33 cellular contexts compared by ENCODE assay signal in genomic region chr12:119932921-119933320, GRCh38.
"Had no signal": no experiment of that assay in that cellular context is flagged by ENCODE, and none has a peak within 500 bp of the region (broad histone marks: within the 10 kb centered on the region; RNA-seq: fewer than 3 reads in every experiment).

No MANE protein-coding gene starts in this region.

- H3K4me3 Mint-ChIP-seq: naive thymus-derived CD4-positive, alpha-beta T cell; natural killer cell; nephron; neural crest cell; stimulated activated memory B cell treated with anti-CD40 and anti-IgM and Interleukin-4, amounts not matched to agents 10 μg/mL and 1 μg/mL and 100 μg/mL, for 72 hours; stimulated activated naive CD8-positive, alpha-beta T cell treated with anti-CD3 and anti-CD28 coated beads, Interleukin-15, amount 100 ng/mL, for 72 hours; type B pancreatic cell had no signal

- H3K4me3 ChIP-seq: ovary, psoas muscle, skin epidermis, smooth muscle cell, spleen, suprapubic skin, testis, tibial artery, transverse colon, upper lobe of right lung, uterus had no signal

- H3K9me3 Mint-ChIP-seq: naive thymus-derived CD4-positive, alpha-beta T cell; natural killer cell; nephron; neural crest cell; stimulated activated memory B cell treated with anti-CD40 and anti-IgM and Interleukin-4, amounts not matched to agents 10 μg/mL and 1 μg/mL and 100 μg/mL, for 72 hours; stimulated activated naive CD8-positive, alpha-beta T cell treated with anti-CD3 and anti-CD28 coated beads, Interleukin-15, amount 100 ng/mL, for 72 hours; type B pancreatic cell had no signal

- H3K36me3 ChIP-seq: neutrophil, ovary, spleen, suprapubic skin, tibial artery, transverse colon, upper lobe of right lung, uterus had no signal

- H3K36me3 Mint-ChIP-seq: naive thymus-derived CD4-positive, alpha-beta T cell; natural killer cell; stimulated activated memory B cell treated with anti-CD40 and anti-IgM and Interleukin-4, amounts not matched to agents 10 μg/mL and 1 μg/mL and 100 μg/mL, for 72 hours; type B pancreatic cell had no signal

- H3K27ac ChIP-seq: neutrophil, ovary, parathyroid adenoma, psoas muscle, skin epidermis, spleen, suprapubic skin, testis, tibial artery, transverse colon, upper lobe of right lung, uterus had no signal

- H3K9me3 ChIP-seq: neutrophil, ovary, psoas muscle, spleen, suprapubic skin, testis, tibial artery, transverse colon, upper lobe of right lung, uterus had no signal

- DNase-seq: naive thymus-derived CD4-positive, alpha-beta T cell; natural killer cell; nucleus accumbens; ovary; posterior cingulate gyrus; psoas muscle; right cardiac atrium; spleen; stimulated activated CD4-positive, alpha-beta T cell treated with anti-CD3 and anti-CD28 coated beads, Interleukin-12 subunit alpha, Interleukin-12 subunit beta, amount 100 ng/mL, for 4 hours; stimulated activated CD4-positive, alpha-beta T cell treated with anti-CD3 and anti-CD28 coated beads, Interleukin-1b, Interleukin-23, amount 100 ng/mL, for 48 hours; stimulated activated CD4-positive, alpha-beta T cell treated with anti-CD3 and anti-CD28 coated beads, Interleukin-4, amount 100 ng/mL, for 1 hour; stimulated activated CD4-positive, alpha-beta T cell treated with anti-CD3 and anti-CD28 coated beads, Interleukin-4, amount 100 ng/mL, for 4 hours; stimulated activated CD8-positive, alpha-beta memory T cell treated with anti-CD3 and anti-CD28 coated beads, Interleukin-4, amount 100 ng/mL, for 48 hours; stimulated activated naive CD4-positive, alpha-beta T cell; stimulated activated naive CD8-positive, alpha-beta T cell treated with anti-CD3 and anti-CD28 coated beads, Interleukin-15, amount 100 ng/mL, for 72 hours; stimulated activated naive CD8-positive, alpha-beta T cell treated with anti-CD3 and anti-CD28 coated beads, Interleukin-15, Interleukin-2, amounts not matched to agents 100 U/mL and 50 U/mL, for 24 hours; substantia nigra; testis; tibial artery; transverse colon; upper lobe of right lung; uterus had no signal

- H3K4me1 Mint-ChIP-seq: naive thymus-derived CD4-positive, alpha-beta T cell; natural killer cell; nephron; stimulated activated naive CD8-positive, alpha-beta T cell treated with anti-CD3 and anti-CD28 coated beads, Interleukin-15, amount 100 ng/mL, for 72 hours had no signal

- H3K27ac Mint-ChIP-seq: naive thymus-derived CD4-positive, alpha-beta T cell; natural killer cell; nephron; progenitor cell of endocrine pancreas; stimulated activated memory B cell treated with anti-CD40 and anti-IgM and Interleukin-4, amounts not matched to agents 10 μg/mL and 1 μg/mL and 100 μg/mL, for 72 hours; type B pancreatic cell had no signal

- H3K27me3 Mint-ChIP-seq: progenitor cell of endocrine pancreas; stimulated activated naive CD8-positive, alpha-beta T cell treated with anti-CD3 and anti-CD28 coated beads, Interleukin-15, amount 100 ng/mL, for 72 hours had no signal

- ATAC-seq: naive thymus-derived CD4-positive, alpha-beta T cell; natural killer cell; psoas muscle; right cardiac atrium; sciatic nerve; stimulated activated memory B cell treated with anti-CD40 and anti-IgM and Interleukin-4, amounts not matched to agents 10 μg/mL and 1 μg/mL and 100 μg/mL, for 72 hours; stimulated activated naive CD8-positive, alpha-beta T cell treated with anti-CD3 and anti-CD28 coated beads, Interleukin-15, amount 100 ng/mL, for 72 hours; stimulated activated naive CD8-positive, alpha-beta T cell treated with anti-CD3 and anti-CD28 coated beads, Interleukin-15, Interleukin-2, amounts not matched to agents 100 U/mL and 50 U/mL, for 24 hours; upper lobe of right lung had no signal

- H3K4me1 ChIP-seq: parathyroid adenoma, psoas muscle, spleen, suprapubic skin, testis, tibial artery, transverse colon, upper lobe of right lung, uterus had no signal
